In the genomic region with DNA sequence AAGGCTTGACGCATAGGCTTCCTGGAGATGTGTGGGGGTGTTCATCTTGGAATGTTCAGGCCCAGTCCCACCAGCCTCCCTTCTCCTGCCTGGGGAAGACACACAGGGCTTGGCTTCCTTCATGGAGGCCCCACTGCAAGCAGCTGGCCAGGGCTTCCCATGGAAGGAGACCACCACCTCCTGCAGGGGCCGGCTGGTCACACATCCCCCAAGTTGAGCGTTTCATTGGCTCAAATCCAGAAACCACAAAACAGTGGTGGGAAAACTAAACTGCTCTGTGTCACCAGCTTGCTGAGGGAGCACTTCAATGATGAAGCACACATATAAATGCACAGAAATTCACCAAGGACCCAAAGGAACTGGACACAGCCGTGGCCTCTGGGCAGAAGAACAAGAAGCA, we compare ENCODE assay signal across 17 cellular contexts.
"Had no signal": no experiment of that assay in that cellular context is flagged by ENCODE, and none has a peak within 500 bp of the region (broad histone marks: within the 10 kb centered on the region; RNA-seq: fewer than 3 reads in every experiment).

No MANE protein-coding gene starts in this region.

- H3K9me3 ChIP-seq: gastroesophageal sphincter, heart right ventricle, mucosa of descending colon, prostate gland, testis, upper lobe of left lung had no signal

- DNase-seq: activated CD4-positive, alpha-beta T cell treated with anti-CD3 and anti-CD28 coated beads, Interleukin-2, amount 50 U/mL, for 1 hour; activated naive CD4-positive, alpha-beta T cell treated with anti-CD3 and anti-CD28 coated beads for 36 hours; erythroblast; heart right ventricle; left cardiac atrium; mucosa of descending colon; small intestine; stimulated activated CD4-positive, alpha-beta T cell treated with anti-CD3 and anti-CD28 coated beads, Interleukin-4, amount 100 ng/mL, for 4 hours; stimulated activated naive CD8-positive, alpha-beta T cell treated with anti-CD3 and anti-CD28 coated beads, Interleukin-15, amount 100 ng/mL, for 72 hours; testis; upper lobe of left lung had no signal

- H3K27me3 Mint-ChIP-seq: stimulated activated naive CD8-positive, alpha-beta T cell treated with anti-CD3 and anti-CD28 coated beads, Interleukin-15, amount 100 ng/mL, for 72 hours had no signal

- H3K9me3 Mint-ChIP-seq: activated naive CD4-positive, alpha-beta T cell treated with anti-CD3 and anti-CD28 coated beads for 36 hours; activated T-helper 2 cell treated with anti-CD3 and anti-CD28 coated beads, Interferon-gamma antibody, Interleukin-2, Interleukin-4, amounts not matched to agents 10 μg/mL and 5 μg/mL and 100 μg/mL, durations not matched to agents 14 hours and 24 hours and 36 hours; stimulated activated naive CD8-positive, alpha-beta T cell treated with anti-CD3 and anti-CD28 coated beads, Interleukin-15, amount 100 ng/mL, for 72 hours had no signal

- H3K4me3 Mint-ChIP-seq: activated naive CD4-positive, alpha-beta T cell treated with anti-CD3 and anti-CD28 coated beads for 36 hours; stimulated activated naive CD8-positive, alpha-beta T cell treated with anti-CD3 and anti-CD28 coated beads, Interleukin-15, amount 100 ng/mL, for 72 hours had no signal

- H3K36me3 ChIP-seq: gastroesophageal sphincter, heart right ventricle, prostate gland, upper lobe of left lung had no signal

- H3K27me3 ChIP-seq: gastroesophageal sphincter, heart right ventricle, testis, upper lobe of left lung had no signal

- H3K27ac Mint-ChIP-seq: activated naive CD4-positive, alpha-beta T cell treated with anti-CD3 and anti-CD28 coated beads for 36 hours; activated T-helper 2 cell treated with anti-CD3 and anti-CD28 coated beads, Interferon-gamma antibody, Interleukin-2, Interleukin-4, amounts not matched to agents 10 μg/mL and 5 μg/mL and 100 μg/mL, durations not matched to agents 14 hours and 24 hours and 36 hours; stimulated activated naive CD8-positive, alpha-beta T cell treated with anti-CD3 and anti-CD28 coated beads, Interleukin-15, amount 100 ng/mL, for 72 hours had no signal

- H3K27ac ChIP-seq: gastroesophageal sphincter, heart right ventricle, prostate gland, testis, upper lobe of left lung had no signal

- FAIRE-seq: astrocyte, small intestine had no signal

- H3K4me3 ChIP-seq: gastroesophageal sphincter, heart right ventricle, mucosa of descending colon, prostate gland, testis, upper lobe of left lung had no signal

- ATAC-seq: activated CD4-positive, CD25-positive, alpha-beta regulatory T cell treated with anti-CD3 and anti-CD28 coated beads, Interleukin-2, amount 50 U/mL, for 24 hours; gastroesophageal sphincter; heart right ventricle; left cardiac atrium; mucosa of descending colon; right cardiac atrium; stimulated activated naive CD8-positive, alpha-beta T cell treated with anti-CD3 and anti-CD28 coated beads, Interleukin-15, amount 100 ng/mL, for 72 hours had no signal

- H3K4me1 ChIP-seq: gastroesophageal sphincter, prostate gland, testis had no signal
